In the genomic region with DNA sequence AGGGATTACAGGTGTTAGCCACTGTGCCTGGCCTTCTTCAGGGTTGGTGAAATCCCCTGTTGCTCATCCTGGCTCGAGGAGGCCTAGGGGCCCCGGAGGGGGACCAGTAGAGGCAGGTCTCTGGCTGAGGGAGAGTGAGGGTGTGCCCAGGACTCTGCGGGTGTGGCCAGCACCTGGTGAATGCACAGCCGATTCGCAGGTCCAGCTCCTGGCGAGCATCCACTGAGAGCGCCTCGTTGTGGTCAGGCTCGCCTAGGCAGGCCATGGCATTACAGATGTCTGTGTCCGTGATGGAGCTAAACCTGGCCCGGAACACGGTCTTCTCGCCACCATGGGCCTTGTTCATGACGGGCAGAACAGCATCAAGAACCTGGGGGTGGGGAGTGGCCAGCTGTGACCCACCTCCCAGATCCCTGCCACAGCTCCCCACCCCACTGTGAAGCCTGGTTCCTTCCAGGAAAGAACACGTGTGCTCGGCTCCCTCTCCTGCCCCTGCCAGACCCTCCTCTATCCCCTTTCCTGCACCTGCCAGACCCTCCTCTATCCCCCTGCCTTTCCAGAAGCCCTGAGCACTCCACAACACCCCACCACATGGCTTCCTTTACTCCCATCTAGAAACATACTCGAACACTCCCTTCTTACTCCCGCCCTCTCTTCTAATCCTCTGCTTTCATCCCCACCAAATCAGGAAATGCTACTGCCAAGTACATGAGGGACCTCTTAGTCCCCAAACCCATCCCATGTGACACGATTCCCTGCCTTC, we compare ENCODE assay signal across 23 cellular contexts.
"Had no signal": no experiment of that assay in that cellular context is flagged by ENCODE, and none has a peak within 500 bp of the region (broad histone marks: within the 10 kb centered on the region; RNA-seq: fewer than 3 reads in every experiment).

No MANE protein-coding gene starts in this region.

- H3K27me3 ChIP-seq: dorsolateral prefrontal cortex, esophagus squamous epithelium, right atrium auricular region, sigmoid colon, transverse colon, upper lobe of right lung, vagina had no signal

- H3K27ac ChIP-seq: dorsolateral prefrontal cortex, esophagus squamous epithelium, lower lobe of right lung, prostate gland, right atrium auricular region, sigmoid colon, thoracic aorta, transverse colon, upper lobe of right lung, vagina had no signal

- DNase-seq: dorsolateral prefrontal cortex; effector CD4-positive, alpha-beta T cell; esophagus squamous epithelium; hypothalamus; immature natural killer cell; islet precursor cell; left ventricle myocardium superior; lower lobe of right lung; mucosa of descending colon; naive B cell; sigmoid colon; stimulated activated CD4-positive, alpha-beta T cell treated with anti-CD3 and anti-CD28 coated beads, Interleukin-2, amount 100 ng/mL, for 24 hours; stimulated activated CD4-positive, alpha-beta T cell treated with anti-CD3 and anti-CD28 coated beads, Interleukin-4, amount 100 ng/mL, for 24 hours; transverse colon; upper lobe of right lung had no signal

- H3K4me1 ChIP-seq: esophagus squamous epithelium, lower lobe of right lung, prostate gland, right atrium auricular region, sigmoid colon, transverse colon, upper lobe of right lung, vagina had no signal

- H3K9me3 ChIP-seq: esophagus squamous epithelium, lower lobe of right lung, mucosa of descending colon, prostate gland, right atrium auricular region, sigmoid colon, thoracic aorta, transverse colon, upper lobe of right lung, vagina had no signal

- FAIRE-seq: colon, frontal cortex had no signal

- ATAC-seq: left ventricle myocardium superior; lower lobe of right lung; mucosa of descending colon; natural killer cell treated with Interleukin-12 subunit alpha and Interleukin-12 subunit beta and Interleukin-15 and Interleukin-18, amount 100 ng/mL, for 72 hours; stimulated activated memory B cell treated with anti-CD40 and anti-IgM and Interleukin-4, amounts not matched to agents 10 μg/mL and 1 μg/mL and 100 μg/mL, for 72 hours; upper lobe of right lung had no signal

- H3K4me3 ChIP-seq: dorsolateral prefrontal cortex, esophagus squamous epithelium, lower lobe of right lung, mucosa of descending colon, prostate gland, right atrium auricular region, sigmoid colon, thoracic aorta, transverse colon, upper lobe of right lung, vagina had no signal
